19 cellular contexts compared by ENCODE assay signal in genomic region chr9:117290306-117290705, GRCh38.
"Had no signal": no experiment of that assay in that cellular context is flagged by ENCODE, and none has a peak within 500 bp of the region (broad histone marks: within the 10 kb centered on the region; RNA-seq: fewer than 3 reads in every experiment).

No MANE protein-coding gene starts in this region.

- ATAC-seq: WTC11 had no signal

- H3K9me3 Mint-ChIP-seq: activated CD4-positive, alpha-beta T cell treated with anti-CD3 and anti-CD28 coated beads, Interleukin-2, amount 10 ng/mL, durations not matched to agents 24 days and 14 days; brain; T-helper 1 cell treated with Interleukin-12 subunit alpha and Interleukin-12 subunit beta and Interleukin-4 antibody, amounts not matched to agents 30 μg/mL and 1 μg/mL, for 36 hours; WTC11 had no signal

- H3K27ac ChIP-seq: PC-9 had no signal

- H3K4me3 Mint-ChIP-seq: activated CD4-positive, alpha-beta memory T cell treated with anti-CD3 and anti-CD28 coated beads for 36 hours; activated CD4-positive, alpha-beta T cell treated with anti-CD3 and anti-CD28 coated beads, Interleukin-2, amount 10 ng/mL, durations not matched to agents 24 days and 14 days; activated naive CD4-positive, alpha-beta T cell treated with anti-CD3 and anti-CD28 coated beads, Interleukin-2, amount 50 U/mL, for 24 hours; brain; central memory CD8-positive, alpha-beta T cell; T-helper 1 cell treated with Interleukin-12 subunit alpha and Interleukin-12 subunit beta and Interleukin-4 antibody, amounts not matched to agents 30 μg/mL and 1 μg/mL, for 36 hours; WTC11 had no signal

- H3K27ac Mint-ChIP-seq: activated CD4-positive, alpha-beta memory T cell treated with anti-CD3 and anti-CD28 coated beads for 36 hours; activated CD4-positive, alpha-beta T cell treated with anti-CD3 and anti-CD28 coated beads, Interleukin-2, amount 10 ng/mL, durations not matched to agents 24 days and 14 days; activated naive CD4-positive, alpha-beta T cell treated with anti-CD3 and anti-CD28 coated beads, Interleukin-2, amount 50 U/mL, for 24 hours; brain; T-helper 1 cell treated with Interleukin-12 subunit alpha and Interleukin-12 subunit beta and Interleukin-4 antibody, amounts not matched to agents 30 μg/mL and 1 μg/mL, for 36 hours; WTC11 had no signal

- H3K27me3 Mint-ChIP-seq: activated CD4-positive, alpha-beta memory T cell treated with anti-CD3 and anti-CD28 coated beads for 36 hours; activated CD4-positive, alpha-beta T cell treated with anti-CD3 and anti-CD28 coated beads, Interleukin-2, amount 10 ng/mL, durations not matched to agents 24 days and 14 days; central memory CD8-positive, alpha-beta T cell had no signal

- H3K4me3 ChIP-seq: PC-9 had no signal

- H3K36me3 Mint-ChIP-seq: activated CD4-positive, alpha-beta memory T cell treated with anti-CD3 and anti-CD28 coated beads for 36 hours; activated naive CD4-positive, alpha-beta T cell treated with anti-CD3 and anti-CD28 coated beads, Interleukin-2, amount 50 U/mL, for 24 hours; brain; WTC11 had no signal

- H2AFZ ChIP-seq: PC-9 had no signal

- H3K4me1 Mint-ChIP-seq: activated CD4-positive, alpha-beta T cell treated with anti-CD3 and anti-CD28 coated beads, Interleukin-2, amount 10 ng/mL, durations not matched to agents 24 days and 14 days; activated naive CD4-positive, alpha-beta T cell treated with anti-CD3 and anti-CD28 coated beads, Interleukin-2, amount 50 U/mL, for 24 hours; brain; central memory CD8-positive, alpha-beta T cell had no signal

- DNase-seq: activated CD4-positive, alpha-beta memory T cell treated with anti-CD3 and anti-CD28 coated beads for 36 hours; activated CD4-positive, alpha-beta T cell treated with anti-CD3 and anti-CD28 coated beads for 1 hour; activated CD4-positive, alpha-beta T cell treated with anti-CD3 and anti-CD28 coated beads, Interleukin-2, amount 10 ng/mL, durations not matched to agents 24 days and 14 days; activated CD8-positive, alpha-beta memory T cell treated with anti-CD3 and anti-CD28 coated beads for 24 hours; aorta; KG1; NCI-H1092; NCI-H1417; NCI-H1930; NCI-H345; NCI-H510A; NCI-H526 treated with DMSO at 0.1 percent for 48 hours; PC-9; SHP77 treated with DMSO at 0.1 percent for 48 hours had no signal

- H3K4me2 ChIP-seq: PC-9 had no signal
